Comparison of ENCODE assay signal across 15 cellular contexts in genomic region chr5:135393229-135393628, GRCh38. TPM values are rescaled to one million over a fixed set of nuclear protein-coding genes. Genes with fewer than 3 reads are reported as not detected.
DNase-seq lines count a peak whose midpoint lies in the region; ATAC-seq and TF ChIP-seq lines count a peak whose summit lies in the region.
"Had no signal": no experiment of that assay in that cellular context is flagged by ENCODE, and none has a peak within 500 bp of the region (broad histone marks: within the 10 kb centered on the region; RNA-seq: fewer than 3 reads in every experiment).

No MANE protein-coding gene starts in this region.

- H3K9ac ChIP-seq in GM23248: 0 out of 2 replicates have a peak overlapping the region, but pooled peaks have one; percentile 28

- peaks cover 43% of the 10 kb centered on the region for H3F3A ChIP-seq in GM23248 (ENCODE audit: insufficient read depth)

- peaks cover 4% of the 10 kb centered on the region; the same call in 1 of the 2 replicates for H3K36me3 ChIP-seq in GM23248 (ENCODE audit: low read depth)

- 75 to 100% methylated on average over 1 of the region's 1 CpG for WGBS in GM23248 (ENCODE audit: low coverage in 1 of 2, low lambda C conversion rate in 2 of 2, missing lambda C conversion rate in 2 of 2), 2 experiments

- TF ChIP-seq CTCF in fibroblast of mammary gland (conservative IDR thresholded peaks at IDR 0.05; ENCODE audit: control insufficient read depth, insufficient read depth, low read depth, low read length) (no peak), RWPE1 (conservative IDR thresholded peaks at IDR 0.05; ENCODE audit: low read depth) (no peak)

- H3K79me2 ChIP-seq in GM23248 (ENCODE audit: insufficient read depth): peaks cover 98% of the 10 kb centered on the region

- H3K9me2 ChIP-seq in GM23248 (ENCODE audit: insufficient read depth): no peaks in the 10 kb centered on the region

- CTCF ChIA-PET in RWPE1 (lab: Yijun Ruan, JAX): interaction anchor here (0.6 kb wide), 1 partner anchor 26 kb away, joined by 3 read pairs; no protein-coding TSS in a partner anchor

- peaks cover 13% of the 10 kb centered on the region; the same call in 1 of the 2 replicates for H4K20me1 ChIP-seq in GM23248 (ENCODE audit: insufficient read depth)

- POLR2A ChIA-PET in RWPE1 (lab: Yijun Ruan, JAX; ENCODE audit: low non-redundant PET): no interaction called here

- H3K9me3 ChIP-seq in GM23248 (ENCODE audit: low read depth): no peaks in the 10 kb centered on the region
- H3K9me3 ChIP-seq: esophagus squamous epithelium, mucosa of descending colon had no signal

- peak overlapping the region; percentile 11 for H3K4me2 ChIP-seq in GM23248 (ENCODE audit: unreplicated experiment)

- ATAC-seq in sciatic nerve: peak; percentile 36
- no peak for ATAC-seq in GM21717 (IDR thresholded peaks at IDR 0.05; ENCODE audit: unreplicated experiment)
- ATAC-seq in HG02571 (IDR thresholded peaks at IDR 0.05; ENCODE audit: unreplicated experiment): no peak
- ATAC-seq: mucosa of descending colon had no signal

- H3K27ac ChIP-seq in GM23248: peak overlapping the region; percentile 89
- no peak overlapping the region for H3K27ac ChIP-seq in RWPE1

- H2AFZ ChIP-seq in GM23248: no peak overlapping the region

- no peak for DNase-seq in GM23248
- DNase-seq in NOMO-1 treated with dmso at 0.1 percent for 144 hours (lab: John Stamatoyannopoulos, UW; ENCODE audit: unreplicated experiment): peak; percentile 85
- DNase-seq in fibroblast of mammary gland (ENCODE audit: low read depth): peak; percentile 32
- no peak for DNase-seq in sciatic nerve (ENCODE audit: low spot score)
- no peak for DNase-seq in NCI-H1694 (lab: John Stamatoyannopoulos, UW)
- no peak for DNase-seq in RWPE1 (ENCODE audit: low spot score)
- DNase-seq: esophagus squamous epithelium; KG1; mucosa of descending colon; NCI-H2081 treated with DMSO at 0.1 percent for 48 hours; NK-92 treated with Interleukin-12 subunit alpha and Interleukin-12 subunit beta, amount 100 ng/mL, for 24 hours had no signal

- peaks cover 53% of the 10 kb centered on the region for H3K4me1 ChIP-seq in GM23248 (ENCODE audit: insufficient read depth)

- H3K4me3 ChIP-seq in GM23248: no peak overlapping the region
- no peak overlapping the region for H3K4me3 ChIP-seq in fibroblast of mammary gland (ENCODE audit: control insufficient read depth, low read depth, low read length)
- H3K4me3 ChIP-seq: esophagus squamous epithelium, mucosa of descending colon had no signal

- no peaks in the 10 kb centered on the region for H3K27me3 ChIP-seq in GM23248 (replicated peaks; ENCODE audit: insufficient read depth)
- H3K27me3 ChIP-seq: esophagus squamous epithelium had no signal

- intact Hi-C loops in sciatic nerve (cut with DNase I): no loop called here

- in situ Hi-C loops in GM23248 (cut with MboI): no loop called here

RNA-seq across cellular contexts. Expression of gene MACROH2A1, which starts 5.8 kb away (rescaled TPM):
- 106 and 125 TPM in 2 replicates for total RNA-seq in GM23248 (2014; rRNA removed; shearing (Covaris generic))
- polyA plus RNA-seq in GM23248 (2016; fragmentation: Nextera tagmentation; extraction: Ambion mirVana): 115 and 117 TPM in 2 replicates
- total RNA-seq in sciatic nerve: 129 TPM

RNA-seq across cellular contexts. Expression of gene DCANP1, which starts 53.9 kb away (rescaled TPM):
- not detected in 2 replicates for total RNA-seq in GM23248 (2014; rRNA removed; shearing (Covaris generic))
- polyA plus RNA-seq in GM23248 (2016; fragmentation: Nextera tagmentation; extraction: Ambion mirVana): not detected in 2 replicates
- total RNA-seq in sciatic nerve: not detected
- total RNA-seq: mucosa of descending colon, renal cortical epithelial cell, temporal lobe had no signal

RNA-seq across cellular contexts. Expression of gene TIFAB, which starts 58.9 kb away (rescaled TPM):
- total RNA-seq in GM23248 (2014; rRNA removed; shearing (Covaris generic)): not detected in 2 replicates
- not detected in 2 replicates for polyA plus RNA-seq in GM23248 (2016; fragmentation: Nextera tagmentation; extraction: Ambion mirVana)
- 0.22 TPM for total RNA-seq in sciatic nerve
- total RNA-seq: renal cortical epithelial cell had no signal

Comparison
In these comparisons a context has a peak if more than half of its experiments do, and no peak if none do; other contexts are left out.
1. DNase-seq: peak in NOMO-1 treated with dmso at 0.1 percent for 144 hours (single experiment) and fibroblast of mammary gland (single experiment); none in GM23248 (single experiment), sciatic nerve (single experiment), NCI-H1694 (single experiment) and RWPE1 (single experiment).